8 cellular contexts compared by ENCODE assay signal in the genomic region with DNA sequence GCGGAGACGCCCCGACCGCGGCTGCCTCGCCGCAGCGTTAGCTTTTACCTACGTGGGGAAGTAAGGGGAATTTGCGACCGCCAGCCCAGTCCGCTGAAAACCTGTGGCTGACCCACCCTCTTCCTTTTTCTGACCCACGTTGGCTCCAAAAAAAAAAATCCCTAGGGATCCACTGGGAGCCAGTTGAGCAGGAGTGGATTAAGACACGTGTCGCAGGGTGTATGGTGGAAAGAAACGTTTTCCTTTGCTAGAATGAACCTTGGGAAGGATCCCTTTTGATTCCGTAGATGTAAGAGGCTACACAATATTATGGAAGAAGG. TPM values are rescaled to one million over a fixed set of nuclear protein-coding genes. Genes with fewer than 3 reads are reported as not detected.
DNase-seq lines count a peak whose midpoint lies in the region; ATAC-seq and TF ChIP-seq lines count a peak whose summit lies in the region.

No MANE protein-coding gene starts in this region.

- no peaks in the 10 kb centered on the region for H4K20me1 ChIP-seq in PC-9 (ENCODE audit: insufficient read depth)

- H3K36me3 ChIP-seq in PC-9 (ENCODE audit: low read depth) (no peaks in the 10 kb centered on the region), neuronal stem cell (replicated peaks in 1 of 2; ENCODE audit: control insufficient read depth in 2 of 2, insufficient read depth in 2 of 2, low read length in 2 of 2) (peaks cover 2 to 7% of the 10 kb centered on the region in 2 donors)

- H2BK120ac ChIP-seq in neuronal stem cell (ENCODE audit: low read depth, low read length): no peak overlapping the region

- H2BK5ac ChIP-seq in neuronal stem cell (ENCODE audit: low read length): no peak overlapping the region

- H3K4me3 ChIP-seq in PC-9 (peak overlapping the region; percentile 71), neuronal stem cell (ENCODE audit: low read length in 2 of 2) (peak overlapping the region; percentile 68 to 97)

- H3K9me2 ChIP-seq in PC-9 (ENCODE audit: insufficient read depth): no peaks in the 10 kb centered on the region

- H2AFZ ChIP-seq in PC-9 (peak overlapping the region; percentile 93), neuronal stem cell (ENCODE audit: low read length) (peak overlapping the region; percentile 84)

- peaks cover 52% of the 10 kb centered on the region for H3K79me2 ChIP-seq in PC-9 (ENCODE audit: low read depth)

- H3K18ac ChIP-seq in neuronal stem cell (ENCODE audit: low read length): peak overlapping the region; percentile 97

- H3K9me3 ChIP-seq in PC-9 (ENCODE audit: insufficient read depth, low read depth) (no peaks in the 10 kb centered on the region), neuronal stem cell (replicated peaks in 1 of 2; ENCODE audit: control insufficient read depth in 2 of 2, insufficient read depth in 1 of 2, low read depth in 1 of 2, low read length in 2 of 2) (no peaks in the 10 kb centered on the region)

- CTCF ChIA-PET in PC-9 (lab: Charles Lee): interaction anchor here (0.6 to 0.7 kb wide), 2 partner anchors 9 to 49 kb away, joined by 4 to 8 read pairs; no protein-coding TSS in a partner anchor

- no peak overlapping the region for H2AK5ac ChIP-seq in neuronal stem cell (ENCODE audit: low read depth, low read length)

- H4K91ac ChIP-seq in neuronal stem cell (ENCODE audit: low read depth, low read length, poor library complexity): peak overlapping the region; percentile 90

- 0 out of 2 replicates have a peak, but pooled peaks have one; percentile 15 for TF ChIP-seq CTCF in PC-9 (conservative IDR thresholded peaks at IDR 0.05)

- no peak overlapping the region for H4K8ac ChIP-seq in neuronal stem cell (ENCODE audit: low read depth, low read length)

- peaks cover 22% of the 10 kb centered on the region; the same call in 1 of the 2 replicates for H3F3A ChIP-seq in PC-9 (ENCODE audit: insufficient read depth, low read depth)

- H3K9ac ChIP-seq in neuronal stem cell (ENCODE audit: low read depth, low read length, poor library complexity): peak overlapping the region; percentile 92

- no peaks in the 10 kb centered on the region for H3K79me1 ChIP-seq in neuronal stem cell (ENCODE audit: low read depth, low read length)

- no peak overlapping the region for H3K14ac ChIP-seq in neuronal stem cell (ENCODE audit: low read length)

- WGBS in neuronal stem cell (ENCODE audit: extremely low coverage in 2 of 2, insufficient read length in 2 of 2, insufficient replicate concordance in 1 of 2), 2 donors: no CpG with 5 or more reads among the region's 17 CpGs

- ATAC-seq in GM18868 (IDR thresholded peaks at IDR 0.05; ENCODE audit: unreplicated experiment): peak; percentile 22
- ATAC-seq in HG03039 (IDR thresholded peaks at IDR 0.05; ENCODE audit: unreplicated experiment): no peak

- peak overlapping the region; percentile 81 for H3K27ac ChIP-seq in PC-9
- H3K27ac ChIP-seq in epithelial cell of prostate: peak overlapping the region; percentile 90
- H3K27ac ChIP-seq in neuronal stem cell (replicated peaks; ENCODE audit: low read length): peak overlapping the region; percentile 86

- peak overlapping the region; percentile 95 for H3K23ac ChIP-seq in neuronal stem cell (ENCODE audit: low read depth, low read length, poor library complexity)

- H2BK15ac ChIP-seq in neuronal stem cell (ENCODE audit: low read length): no peak overlapping the region

- peaks cover 19% of the 10 kb centered on the region for H3K4me1 ChIP-seq in PC-9 (replicated peaks; ENCODE audit: insufficient read depth)
- H3K4me1 ChIP-seq in neuronal stem cell (ENCODE audit: control insufficient read depth in 2 of 2, insufficient read depth in 1 of 2, low read depth in 1 of 2, low read length in 2 of 2): peaks cover 0 to 2% of the 10 kb centered on the region in 2 donors

- POLR2A ChIA-PET in PC-9 (lab: Charles Lee; ENCODE audit: unreplicated experiment): interaction anchor here (0.6 to 0.8 kb wide), 3 partner anchors 20 to 587 kb away, joined by 4 to 6 read pairs (median 6); no protein-coding TSS in a partner anchor

- no peak overlapping the region for H3K4ac ChIP-seq in neuronal stem cell (ENCODE audit: low read length)

- H2BK12ac ChIP-seq in neuronal stem cell (ENCODE audit: low read length): no peak overlapping the region

- H3K27me3 ChIP-seq in PC-9 (ENCODE audit: insufficient read depth, low read depth) (no peaks in the 10 kb centered on the region), neuronal stem cell (ENCODE audit: control insufficient read depth in 3 of 3, insufficient read depth in 3 of 3, low read depth in 1 of 3, low read length in 3 of 3) (no peaks in the 10 kb centered on the region)

- H3K4me2 ChIP-seq in PC-9 (peak overlapping the region; percentile 82), neuronal stem cell (ENCODE audit: insufficient read depth, low read length, poor library complexity, severe bottlenecking) (peak overlapping the region; percentile 80)

- intact Hi-C loops in PC-9 (cut with micrococcal nuclease; ENCODE audit: unreplicated experiment): no loop called here

- peak; percentile 40 for DNase-seq in A172 (ENCODE audit: low spot score)
- no peak for DNase-seq in PC-9
- no peak for DNase-seq in epithelial cell of prostate (ENCODE audit: low read depth, low spot score)
- DNase-seq in neuronal stem cell (ENCODE audit: low spot score): no peak
- no peak for DNase-seq in GDM1 (lab: John Stamatoyannopoulos, UW)
- DNase-seq in germinal center (ENCODE audit: low spot score): no peak

- TSS peak; percentile 90 for BruUV-seq in PC-9 (replicated peaks; lab: Mats Ljungman, UMichigan)

RNA-seq across cellular contexts. Expression of gene PCYT1A, which starts 0.6 kb away (rescaled TPM):
- total RNA-seq in A172 (2014; rRNA removed; shearing (Covaris generic)): 111 and 153 TPM in 2 replicates
- total RNA-seq in PC-9 (2021): 74.4 and 91.2 TPM in 2 replicates
- 9.4 TPM for polyA plus RNA-seq in neuronal stem cell (2013, experiment 1 of 2)
- 10.5 TPM for polyA plus RNA-seq in neuronal stem cell (2013, experiment 2 of 2)

RNA-seq across cellular contexts. Expression of gene DYNLT2B, which starts 29.9 kb away (rescaled TPM):
- 15.8 and 32.6 TPM in 2 replicates for total RNA-seq in A172 (2014; rRNA removed; shearing (Covaris generic))
- total RNA-seq in PC-9 (2021): 5.1 and 5.3 TPM in 2 replicates
- 94.4 TPM for polyA plus RNA-seq in neuronal stem cell (2013, experiment 1 of 2)
- 92.9 TPM for polyA plus RNA-seq in neuronal stem cell (2013, experiment 2 of 2)

RNA-seq across cellular contexts. Expression of gene TM4SF19, which starts 50.1 kb away (rescaled TPM):
- 41.0 and 79.8 TPM in 2 replicates for total RNA-seq in A172 (2014; rRNA removed; shearing (Covaris generic))
- total RNA-seq in PC-9 (2021): 50.1 and 74.8 TPM in 2 replicates
- not detected for polyA plus RNA-seq in neuronal stem cell (2013, experiment 1 of 2)
- polyA plus RNA-seq in neuronal stem cell (2013, experiment 2 of 2): not detected
